ENCODE assay signal across 10 cellular contexts in genomic region chr4:30614771-30615170, GRCh38.
"Had no signal": no experiment of that assay in that cellular context is flagged by ENCODE, and none has a peak within 500 bp of the region (broad histone marks: within the 10 kb centered on the region; RNA-seq: fewer than 3 reads in every experiment).

No MANE protein-coding gene starts in this region.

- DNase-seq: H9, HCEC 1CT, HFFc6, KBM-7 had no signal

- H3K4me3 ChIP-seq: GM23338 had no signal

- H3K27ac ChIP-seq: HL-60 had no signal

- H3K9me3 Mint-ChIP-seq: GM23338, H9 had no signal

- H3K4me3 Mint-ChIP-seq: GM23338, H9, HFFc6, IgD-negative memory B cell had no signal

- ATAC-seq: GM23338, HepG2 had no signal

- H3K27me3 Mint-ChIP-seq: IgD-negative memory B cell had no signal

- H3K27ac Mint-ChIP-seq: GM23338, H9, HFFc6, IgD-negative memory B cell had no signal

- H3K36me3 Mint-ChIP-seq: IgD-negative memory B cell had no signal

- FAIRE-seq: H1, H54, HepG2 had no signal

- H3K4me1 Mint-ChIP-seq: GM23338, H9, IgD-negative memory B cell had no signal
